Comparison of ENCODE assay signal across 9 cellular contexts in genomic region chr11:110750100-110750499, GRCh38. TPM values are rescaled to one million over a fixed set of nuclear protein-coding genes. Genes with fewer than 3 reads are reported as not detected.
"Had no signal": no experiment of that assay in that cellular context is flagged by ENCODE, and none has a peak within 500 bp of the region (broad histone marks: within the 10 kb centered on the region; RNA-seq: fewer than 3 reads in every experiment).

No MANE protein-coding gene starts in this region.

- H3K27ac ChIP-seq: GM23248, KMS-11 had no signal

- H3K9ac ChIP-seq: GM23248, KMS-11 had no signal

- H3K4me3 ChIP-seq: GM23248 had no signal

- FAIRE-seq: H1, H54, HTR-8/SVneo had no signal

- H3K4me2 ChIP-seq: KMS-11 had no signal

- H2AFZ ChIP-seq: GM23248 had no signal

- DNase-seq: GM23248, H9, HCEC 1CT, KBM-7 had no signal

RNA-seq across cellular contexts. Expression of gene ARHGAP20, which starts 37.9 kb away (rescaled TPM):
- total RNA-seq: HT-29 had no signal
